Comparison of ENCODE assay signal across 11 cellular contexts in genomic region chr9:41105557-41106253, GRCh38. TPM values are rescaled to one million over a fixed set of nuclear protein-coding genes. Genes with fewer than 3 reads are reported as not detected.
"Had no signal": no experiment of that assay in that cellular context is flagged by ENCODE, and none has a peak within 500 bp of the region (broad histone marks: within the 10 kb centered on the region; RNA-seq: fewer than 3 reads in every experiment).

No MANE protein-coding gene starts in this region.

RNA-seq across cellular contexts. Expression of gene FOXD4L6, which starts 22.8 kb away (rescaled TPM):
- total RNA-seq: subcutaneous adipose tissue, temporal lobe, testis, thoracic aorta, thyroid gland, transverse colon, upper lobe of left lung, upper lobe of right lung, ureter, urinary bladder, vagina had no signal
- polyA plus RNA-seq: urinary bladder had no signal
